10 cellular contexts compared by ENCODE assay signal in the genomic region with DNA sequence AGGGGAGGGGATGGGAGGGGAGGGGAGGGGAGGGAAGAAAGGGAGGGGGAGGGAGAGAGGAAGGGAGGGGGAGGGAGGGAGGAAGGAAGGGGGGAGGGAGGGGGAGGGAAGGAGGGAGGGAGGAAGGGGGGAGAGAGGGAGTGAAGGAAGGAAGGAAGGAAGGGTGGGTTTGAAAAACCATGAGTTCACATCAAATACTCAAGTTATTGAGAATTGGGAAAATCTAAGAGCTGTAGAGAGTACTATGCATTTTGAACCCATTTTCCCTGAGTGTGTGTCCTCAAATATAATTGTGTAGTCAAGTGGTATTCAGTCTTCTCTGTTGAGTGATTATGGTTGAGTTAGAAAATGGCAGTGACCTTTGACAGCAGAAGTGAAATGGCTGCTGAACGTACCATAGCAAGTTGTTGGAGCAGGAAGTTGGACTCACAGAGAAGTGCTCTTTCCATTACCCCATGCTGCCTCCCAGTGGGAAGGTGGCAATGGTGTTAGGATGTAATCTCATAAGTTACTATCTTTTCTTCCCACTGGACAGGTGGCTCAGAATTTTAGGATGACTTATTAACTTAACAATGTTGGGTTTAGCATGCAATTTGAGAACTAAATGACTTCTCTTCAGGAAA.
DNase-seq lines count a peak whose midpoint lies in the region; ATAC-seq and TF ChIP-seq lines count a peak whose summit lies in the region.
"Had no signal": no experiment of that assay in that cellular context is flagged by ENCODE, and none has a peak within 500 bp of the region (broad histone marks: within the 10 kb centered on the region; RNA-seq: fewer than 3 reads in every experiment).

No MANE protein-coding gene starts in this region.

- no peak overlapping the region for H3K4me3 Mint-ChIP-seq in activated CD8-positive, alpha-beta T cell treated with anti-CD3 and anti-CD28 coated beads for 36 hours
- H3K4me3 Mint-ChIP-seq: B cell had no signal

- DNase-seq in NCI-H1417 (lab: John Stamatoyannopoulos, UW): peak; percentile 9 to 72 (median 43)
- no peak for DNase-seq in NCI-H1417 treated with DMSO at 0.1 percent for 48 hours (lab: John Stamatoyannopoulos, UW)
- DNase-seq in NAMALWA (ENCODE audit: low spot score): peak; percentile 45
- DNase-seq in activated CD8-positive, alpha-beta T cell treated with anti-CD3 and anti-CD28 coated beads for 36 hours: peak; percentile 53
- peak in 4 of 5 donors; percentile 40 to 57 (median 46) for DNase-seq in heart left ventricle
- DNase-seq in stimulated activated CD4-positive, alpha-beta T cell treated with anti-CD3 and anti-CD28 coated beads, Interleukin-4, amount 100 ng/mL, for 4 hours: peak; percentile 6 to 10

- ATAC-seq in GM21381 (IDR thresholded peaks at IDR 0.05; ENCODE audit: unreplicated experiment) (peak; percentile 64), heart left ventricle (peak in 3 of 4 donors; percentile 68 to 82 (median 80)), GM18519 (IDR thresholded peaks at IDR 0.05; ENCODE audit: low FRiP score, unreplicated experiment) (no peak)
- ATAC-seq in activated CD8-positive, alpha-beta T cell treated with anti-CD3 and anti-CD28 coated beads for 36 hours: peak; percentile 48

- H3K36me3 Mint-ChIP-seq in activated CD8-positive, alpha-beta T cell treated with anti-CD3 and anti-CD28 coated beads for 36 hours (ENCODE audit: low read depth): peaks cover 15% of the 10 kb centered on the region

- peak overlapping the region; percentile 54 for H3K27ac Mint-ChIP-seq in activated CD8-positive, alpha-beta T cell treated with anti-CD3 and anti-CD28 coated beads for 36 hours
- H3K27ac Mint-ChIP-seq: B cell had no signal

- CTCF ChIA-PET in activated CD8-positive, alpha-beta T cell treated with anti-CD3 and anti-CD28 coated beads for 36 hours (lab: Charles Lee): interaction anchor here (0.7 to 1.6 kb wide), 3 partner anchors 7 to 216 kb away, joined by 3 to 6 read pairs (median 4); no protein-coding TSS in a partner anchor

- peaks cover 45% of the 10 kb centered on the region for H3K4me1 Mint-ChIP-seq in activated CD8-positive, alpha-beta T cell treated with anti-CD3 and anti-CD28 coated beads for 36 hours (ENCODE audit: low read depth)

- H3K27ac ChIP-seq in heart left ventricle: no peak overlapping the region
- H3K27ac ChIP-seq: ovary had no signal

- H3K4me1 ChIP-seq in heart left ventricle: peaks cover 0 to 33% (median 7%) of the 10 kb centered on the region in 12 donors

- no peaks in the 10 kb centered on the region for H3K27me3 ChIP-seq in heart left ventricle
- H3K27me3 ChIP-seq: ovary had no signal

- intact Hi-C loops in activated CD8-positive, alpha-beta T cell treated with anti-CD3 and anti-CD28 coated beads for 36 hours (cut with micrococcal nuclease): no loop called here
- intact Hi-C loops in heart left ventricle (cut with DNase I): loop anchor here in 8 of 10 donors (1.0 to 10.0 kb wide), 9 partner anchors 103 to 770 kb away; partner anchors contain the start of gene SETBP1 (in 3 of the 8)

- H3K9me3 ChIP-seq in heart left ventricle: peaks cover 0 to 17% (median 5%) of the 10 kb centered on the region in 12 donors
- H3K9me3 ChIP-seq: ovary had no signal

- no peak for TF ChIP-seq POLR2A in heart left ventricle (IDR thresholded peaks at IDR 0.05)

- no peak overlapping the region for H3K4me3 ChIP-seq in heart left ventricle
- H3K4me3 ChIP-seq: ovary had no signal

- peaks cover 15% of the 10 kb centered on the region for H3K9me3 Mint-ChIP-seq in activated CD8-positive, alpha-beta T cell treated with anti-CD3 and anti-CD28 coated beads for 36 hours

- TF ChIP-seq CTCF in activated CD8-positive, alpha-beta T cell treated with anti-CD3 and anti-CD28 coated beads for 36 hours (IDR thresholded peaks at IDR 0.05): no peak
- peak in 11 of 12 donors; percentile 22 to 57 (median 48) for TF ChIP-seq CTCF in heart left ventricle (IDR thresholded peaks at IDR 0.05)

- POLR2A ChIA-PET in activated CD8-positive, alpha-beta T cell treated with anti-CD3 and anti-CD28 coated beads for 36 hours (lab: Charles Lee): interaction anchor here (0.6 kb wide), 1 partner anchor 21 kb away, joined by 4 read pairs; no protein-coding TSS in a partner anchor

- no peaks in the 10 kb centered on the region for H3K27me3 Mint-ChIP-seq in activated CD8-positive, alpha-beta T cell treated with anti-CD3 and anti-CD28 coated beads for 36 hours
- H3K27me3 Mint-ChIP-seq: B cell had no signal

- WGBS in heart left ventricle, 4 donors: 0 to 33% (median 9%) methylated on average over 1 of the region's 1 CpG

- H3K36me3 ChIP-seq in heart left ventricle: no peaks in the 10 kb centered on the region
- H3K36me3 ChIP-seq: ovary had no signal
